In the genomic region with DNA sequence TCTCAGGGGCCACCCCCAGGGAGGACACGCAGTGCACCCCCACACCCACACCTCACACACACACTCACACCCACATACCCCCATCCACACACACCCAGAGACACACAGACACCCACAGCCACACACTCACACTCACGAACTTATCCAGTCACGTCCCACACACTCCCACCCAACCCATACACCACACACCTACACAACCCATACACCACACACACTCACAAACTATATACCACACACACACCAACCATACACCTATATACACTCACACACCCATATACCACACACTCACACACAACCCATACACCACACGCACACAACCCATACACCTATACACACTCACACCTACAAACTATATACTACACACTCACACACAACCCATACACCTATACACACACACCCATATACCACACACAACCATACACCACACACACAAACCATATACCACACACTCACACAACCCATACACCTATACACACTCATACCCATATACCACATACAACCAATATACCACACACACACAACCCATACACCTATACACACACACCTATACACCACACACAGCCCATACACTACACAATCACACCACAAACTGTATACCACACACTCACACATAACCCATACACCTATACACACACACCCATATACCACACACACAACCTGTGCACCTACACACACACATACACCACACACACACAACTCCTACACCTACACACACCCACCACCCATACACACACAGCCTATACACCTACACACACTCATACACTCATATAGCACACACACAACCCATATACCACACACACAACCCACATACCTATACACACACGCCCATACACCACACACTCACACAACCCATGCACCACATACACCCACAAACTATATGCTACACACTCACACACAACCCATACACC, we compare ENCODE assay signal across 25 cellular contexts. TPM values are rescaled to one million over a fixed set of nuclear protein-coding genes. Genes with fewer than 3 reads are reported as not detected.
DNase-seq lines count a peak whose midpoint lies in the region; ATAC-seq and TF ChIP-seq lines count a peak whose summit lies in the region.
"Had no signal": no experiment of that assay in that cellular context is flagged by ENCODE, and none has a peak within 500 bp of the region (broad histone marks: within the 10 kb centered on the region; RNA-seq: fewer than 3 reads in every experiment).

No MANE protein-coding gene starts in this region.

- POLR2A ChIA-PET in A673 (lab: Charles Lee; ENCODE audit: low non-redundant PET): no interaction called here

- no peaks in the 10 kb centered on the region for H3K4me1 ChIP-seq in A673 (ENCODE audit: insufficient read depth, low read length, poor library complexity, severe bottlenecking)
- H3K4me1 ChIP-seq: colonic mucosa, gastroesophageal sphincter, lower lobe of right lung, prostate gland, SJCRH30 had no signal

- peak overlapping the region; percentile 94 for H3K27ac Mint-ChIP-seq in memory B cell
- H3K27ac Mint-ChIP-seq: activated CD8-positive, alpha-beta memory T cell treated with anti-CD3 and anti-CD28 coated beads, Interleukin-2, amount 10 ng/mL, durations not matched to agents 7 days and 5 days; activated naive CD4-positive, alpha-beta T cell treated with anti-CD3 and anti-CD28 coated beads, Interleukin-2, amount 50 U/mL, for 24 hours; H9; type B pancreatic cell had no signal

- H3K4me1 Mint-ChIP-seq in memory B cell: peaks cover 54% of the 10 kb centered on the region
- H3K4me1 Mint-ChIP-seq: activated CD4-positive, alpha-beta T cell treated with anti-CD3 and anti-CD28 coated beads, Interleukin-2, amount 10 ng/mL, durations not matched to agents 24 days and 14 days; activated CD8-positive, alpha-beta memory T cell treated with anti-CD3 and anti-CD28 coated beads, Interleukin-2, amount 10 ng/mL, durations not matched to agents 7 days and 5 days; activated naive CD4-positive, alpha-beta T cell treated with anti-CD3 and anti-CD28 coated beads, Interleukin-2, amount 50 U/mL, for 24 hours; H9 had no signal

- no peak for TF ChIP-seq CTCF in A673 (conservative IDR thresholded peaks at IDR 0.05; ENCODE audit: low read depth, low read length)

- peaks cover 7% of the 10 kb centered on the region for H3K9me3 Mint-ChIP-seq in memory B cell
- H3K9me3 Mint-ChIP-seq: activated naive CD4-positive, alpha-beta T cell treated with anti-CD3 and anti-CD28 coated beads, Interleukin-2, amount 50 U/mL, for 24 hours had no signal

- H3K27ac ChIP-seq in A673 (ENCODE audit: low read depth, low read length, poor library complexity, severe bottlenecking): no peak overlapping the region
- H3K27ac ChIP-seq: colonic mucosa, gastroesophageal sphincter, lower lobe of right lung, neutrophil, prostate gland, SJCRH30 had no signal

- intact Hi-C loops in A673 (cut with micrococcal nuclease; ENCODE audit: unreplicated experiment): loop anchor here (5.0 kb wide), 1 partner anchor 118 kb away; no protein-coding TSS in a partner anchor

- CTCF ChIA-PET in A673 (lab: Charles Lee): no interaction called here

- no peaks in the 10 kb centered on the region for H3K27me3 ChIP-seq in A673 (replicated peaks; ENCODE audit: insufficient read depth, low read depth, low read length, poor library complexity)
- H3K27me3 ChIP-seq: colonic mucosa, gastroesophageal sphincter, neutrophil, SJCRH30 had no signal

- ATAC-seq in memory B cell (ENCODE audit: low read depth): no peak
- no peak for ATAC-seq in HG03432 (IDR thresholded peaks at IDR 0.05; ENCODE audit: unreplicated experiment)
- ATAC-seq: gastroesophageal sphincter, lower lobe of right lung had no signal

- no peak overlapping the region for H3K4me3 ChIP-seq in A673 (ENCODE audit: low read depth, low read length, poor library complexity, severe bottlenecking)
- H3K4me3 ChIP-seq: colonic mucosa, gastroesophageal sphincter, lower lobe of right lung, prostate gland, SJCRH30 had no signal

- no TSS peak for BruUV-seq in A673 (replicated peaks; lab: Mats Ljungman, UMichigan)

- peaks cover 7% of the 10 kb centered on the region for H3K36me3 Mint-ChIP-seq in memory B cell
- H3K36me3 Mint-ChIP-seq: activated CD8-positive, alpha-beta memory T cell treated with anti-CD3 and anti-CD28 coated beads, Interleukin-2, amount 10 ng/mL, durations not matched to agents 7 days and 5 days; activated naive CD4-positive, alpha-beta T cell treated with anti-CD3 and anti-CD28 coated beads, Interleukin-2, amount 50 U/mL, for 24 hours had no signal

- peak; percentile 16; the same call in 1 of the 2 replicates for TF ChIP-seq POLR2A in Raji (IDR thresholded peaks at IDR 0.05; ENCODE audit: insufficient read depth, low read depth, low read length)

- DNase-seq in activated effector memory CD4-positive, alpha-beta T cell treated with anti-CD3 and anti-CD28 coated beads, Interleukin-2, amount 50 U/mL, for 16 hours: peak; percentile 12
- no peak for DNase-seq in activated effector memory CD4-positive, alpha-beta T cell treated with Interleukin-2 at 50 U/mL for 16 hours
- DNase-seq in memory B cell (ENCODE audit: low spot score in 2 of 2): no peak
- no peak for DNase-seq in NCI-H2196 treated with DMSO at 0.1 percent for 48 hours (lab: John Stamatoyannopoulos, UW; ENCODE audit: unreplicated experiment)
- no peak for DNase-seq in activated CD4-positive, alpha-beta T cell treated with anti-CD3 and anti-CD28 coated beads for 1 hour
- DNase-seq in A673 (ENCODE audit: low spot score): no peak
- DNase-seq: 8988T; activated CD4-positive, alpha-beta T cell treated with anti-CD3 and anti-CD28 coated beads, Interleukin-2, amount 10 ng/mL, durations not matched to agents 24 days and 14 days; activated CD8-positive, alpha-beta memory T cell treated with anti-CD3 and anti-CD28 coated beads, Interleukin-2, amount 10 ng/mL, durations not matched to agents 7 days and 5 days; colonic mucosa; DMS153; GDM1; H9; kidney glomerular epithelial cell; lower lobe of right lung; NCI-H1105 treated with DMSO at 0.1 percent for 48 hours; NCI-H2029 treated with DMSO at 0.1 percent for 48 hours; SJCRH30 had no signal

- no peaks in the 10 kb centered on the region for H3K9me3 ChIP-seq in A673 (ENCODE audit: low read depth, low read length, poor library complexity, severe bottlenecking)
- H3K9me3 ChIP-seq: colonic mucosa, gastroesophageal sphincter, lower lobe of right lung, neutrophil, prostate gland had no signal

- H3K27me3 Mint-ChIP-seq in memory B cell: no peaks in the 10 kb centered on the region
- H3K27me3 Mint-ChIP-seq: activated CD4-positive, alpha-beta T cell treated with anti-CD3 and anti-CD28 coated beads, Interleukin-2, amount 10 ng/mL, durations not matched to agents 24 days and 14 days; activated CD8-positive, alpha-beta memory T cell treated with anti-CD3 and anti-CD28 coated beads, Interleukin-2, amount 10 ng/mL, durations not matched to agents 7 days and 5 days; activated naive CD4-positive, alpha-beta T cell treated with anti-CD3 and anti-CD28 coated beads, Interleukin-2, amount 50 U/mL, for 24 hours; type B pancreatic cell had no signal

- H3K36me3 ChIP-seq in A673 (ENCODE audit: insufficient read depth, low read length, poor library complexity, severe bottlenecking): no peaks in the 10 kb centered on the region
- H3K36me3 ChIP-seq: colonic mucosa, gastroesophageal sphincter, lower lobe of right lung, neutrophil, prostate gland, SJCRH30 had no signal

- peak overlapping the region; percentile 1 for H3K4me3 Mint-ChIP-seq in memory B cell
- H3K4me3 Mint-ChIP-seq: activated CD4-positive, alpha-beta T cell treated with anti-CD3 and anti-CD28 coated beads, Interleukin-2, amount 10 ng/mL, durations not matched to agents 24 days and 14 days; activated CD8-positive, alpha-beta memory T cell treated with anti-CD3 and anti-CD28 coated beads, Interleukin-2, amount 10 ng/mL, durations not matched to agents 7 days and 5 days; activated naive CD4-positive, alpha-beta T cell treated with anti-CD3 and anti-CD28 coated beads, Interleukin-2, amount 50 U/mL, for 24 hours; H9; type B pancreatic cell had no signal

RNA-seq across cellular contexts. Expression of a gene that starts 42.7 kb away (rescaled TPM):
- 3.1 and 4.7 TPM in 2 replicates for total RNA-seq in A673 (2021)
